Comparison of ENCODE assay signal across 33 cellular contexts in the genomic region with DNA sequence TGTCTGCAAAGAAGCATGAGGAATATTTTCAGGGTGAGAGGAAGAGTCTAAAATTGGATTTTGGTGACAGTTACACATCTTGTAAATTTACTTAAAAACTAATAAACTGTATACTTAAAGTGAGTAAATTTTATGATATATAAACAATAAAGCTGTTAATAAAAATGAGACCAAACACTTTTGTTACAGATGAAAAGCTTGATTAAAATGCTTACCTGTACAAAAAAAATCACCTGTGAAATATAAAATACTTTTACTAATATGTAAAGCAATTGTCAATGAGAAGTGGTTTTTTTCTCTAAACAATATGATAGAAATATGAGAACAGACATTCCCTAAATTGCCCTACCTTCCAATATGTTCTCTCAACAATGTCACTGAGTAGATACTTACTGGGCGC. TPM values are rescaled to one million over a fixed set of nuclear protein-coding genes. Genes with fewer than 3 reads are reported as not detected.
"Had no signal": no experiment of that assay in that cellular context is flagged by ENCODE, and none has a peak within 500 bp of the region (broad histone marks: within the 10 kb centered on the region; RNA-seq: fewer than 3 reads in every experiment).

No MANE protein-coding gene starts in this region.

- H3K9me3 Mint-ChIP-seq: neural crest cell; stimulated activated effector memory CD8-positive, alpha-beta T cell treated with anti-CD3 and anti-CD28 coated beads, Interleukin-12 subunit alpha, Interleukin-12 subunit beta, amount 100 ng/mL, for 72 hours had no signal

- H3K27ac Mint-ChIP-seq: naive thymus-derived CD4-positive, alpha-beta T cell; natural killer cell; progenitor cell of endocrine pancreas; stimulated activated effector memory CD8-positive, alpha-beta T cell treated with anti-CD3 and anti-CD28 coated beads, Interleukin-12 subunit alpha, Interleukin-12 subunit beta, amount 100 ng/mL, for 72 hours; stimulated activated naive B cell treated with anti-CD40 and anti-IgM and Interleukin-4, amounts not matched to agents 10 μg/mL and 1 μg/mL and 100 μg/mL, for 72 hours; stimulated activated naive CD8-positive, alpha-beta T cell treated with anti-CD3 and anti-CD28 coated beads, Interleukin-15, Interleukin-2, amounts not matched to agents 100 ng/mL and 50 ng/mL, for 24 hours had no signal

- H3K9me3 ChIP-seq: neutrophil, psoas muscle, stomach, thoracic aorta, thyroid gland, tibial nerve, upper lobe of left lung, vagina had no signal

- H3K4me1 Mint-ChIP-seq: naive thymus-derived CD4-positive, alpha-beta T cell; natural killer cell; nephron progenitor cell; neural crest cell; stimulated activated effector memory CD8-positive, alpha-beta T cell treated with anti-CD3 and anti-CD28 coated beads, Interleukin-12 subunit alpha, Interleukin-12 subunit beta, amount 100 ng/mL, for 72 hours; stimulated activated naive B cell treated with anti-CD40 and anti-IgM and Interleukin-4, amounts not matched to agents 10 μg/mL and 1 μg/mL and 100 μg/mL, for 72 hours had no signal

- H2AFZ ChIP-seq: parathyroid adenoma had no signal

- FAIRE-seq: urothelium cell line had no signal

- H3K4me3 ChIP-seq: psoas muscle, skin epidermis, smooth muscle cell, stomach, thoracic aorta, thyroid gland, tibial nerve, upper lobe of left lung, vagina had no signal

- H3K4me2 ChIP-seq: smooth muscle cell had no signal

- DNase-seq: naive thymus-derived CD4-positive, alpha-beta T cell; natural killer cell; nephron progenitor cell; nucleus accumbens; posterior cingulate gyrus; psoas muscle; right cardiac atrium; stimulated activated CD4-positive, alpha-beta T cell treated with anti-CD3 and anti-CD28 coated beads, Interleukin-15, amount 100 ng/mL, for 24 hours; stimulated activated CD4-positive, alpha-beta T cell treated with anti-CD3 and anti-CD28 coated beads, Interleukin-2, amount 100 ng/mL, for 24 hours; stimulated activated CD4-positive, alpha-beta T cell treated with anti-CD3 and anti-CD28 coated beads, Interleukin-2, amount 100 ng/mL, for 48 hours; stimulated activated CD4-positive, alpha-beta T cell treated with anti-CD3 and anti-CD28 coated beads, Interleukin-4, amount 100 ng/mL, for 24 hours; stimulated activated naive B cell treated with anti-CD40 and anti-IgM and Interleukin-4, amounts not matched to agents 10 μg/mL and 1 μg/mL and 100 μg/mL, for 72 hours; stimulated activated naive CD4-positive, alpha-beta T cell treated with Interleukin-2 at 50 U/mL for 16 hours; stomach; thyroid gland; upper lobe of left lung had no signal

- ATAC-seq: naive thymus-derived CD4-positive, alpha-beta T cell; natural killer cell; psoas muscle; right cardiac atrium; sciatic nerve; stimulated activated effector memory CD8-positive, alpha-beta T cell treated with anti-CD3 and anti-CD28 coated beads, Interleukin-12 subunit alpha, Interleukin-12 subunit beta, amount 100 ng/mL, for 72 hours; stimulated activated naive B cell treated with anti-CD40 and anti-IgM and Interleukin-4, amounts not matched to agents 10 μg/mL and 1 μg/mL and 100 μg/mL, for 72 hours had no signal

- H3K36me3 Mint-ChIP-seq: naive thymus-derived CD4-positive, alpha-beta T cell; natural killer cell; stimulated activated effector memory CD8-positive, alpha-beta T cell treated with anti-CD3 and anti-CD28 coated beads, Interleukin-12 subunit alpha, Interleukin-12 subunit beta, amount 100 ng/mL, for 72 hours; stimulated activated naive B cell treated with anti-CD40 and anti-IgM and Interleukin-4, amounts not matched to agents 10 μg/mL and 1 μg/mL and 100 μg/mL, for 72 hours had no signal

- H3K9ac ChIP-seq: parathyroid adenoma had no signal

- H3K27ac ChIP-seq: neutrophil, parathyroid adenoma, psoas muscle, skin epidermis, stomach, thoracic aorta, thyroid gland, tibial nerve, upper lobe of left lung, vagina had no signal

- H3K27me3 ChIP-seq: neutrophil, stomach, thyroid gland, tibial nerve, upper lobe of left lung, vagina had no signal

- H3K4me3 Mint-ChIP-seq: naive thymus-derived CD4-positive, alpha-beta T cell; natural killer cell; nephron progenitor cell; neural crest cell; stimulated activated effector memory CD8-positive, alpha-beta T cell treated with anti-CD3 and anti-CD28 coated beads, Interleukin-12 subunit alpha, Interleukin-12 subunit beta, amount 100 ng/mL, for 72 hours; stimulated activated naive B cell treated with anti-CD40 and anti-IgM and Interleukin-4, amounts not matched to agents 10 μg/mL and 1 μg/mL and 100 μg/mL, for 72 hours; stimulated activated naive CD8-positive, alpha-beta T cell treated with anti-CD3 and anti-CD28 coated beads, Interleukin-15, Interleukin-2, amounts not matched to agents 100 ng/mL and 50 ng/mL, for 24 hours had no signal

- H3K79me2 ChIP-seq: parathyroid adenoma had no signal

- H3K36me3 ChIP-seq: neutrophil, stomach, thoracic aorta, thyroid gland, tibial nerve, upper lobe of left lung, vagina had no signal

- H3K27me3 Mint-ChIP-seq: progenitor cell of endocrine pancreas; stimulated activated naive B cell treated with anti-CD40 and anti-IgM and Interleukin-4, amounts not matched to agents 10 μg/mL and 1 μg/mL and 100 μg/mL, for 72 hours; stimulated activated naive CD8-positive, alpha-beta T cell treated with anti-CD3 and anti-CD28 coated beads, Interleukin-15, Interleukin-2, amounts not matched to agents 100 ng/mL and 50 ng/mL, for 24 hours had no signal

- H3K4me1 ChIP-seq: parathyroid adenoma, psoas muscle, stomach, thyroid gland, tibial nerve, upper lobe of left lung, vagina had no signal

RNA-seq across cellular contexts. Expression of a gene that starts 27.2 kb away (rescaled TPM):
- total RNA-seq: naive thymus-derived CD4-positive, alpha-beta T cell; natural killer cell; neural crest cell; osteocyte; progenitor cell of endocrine pancreas; renal cortical epithelial cell; smooth muscle cell; temporal lobe; ureter had no signal
- polyA plus RNA-seq: naive thymus-derived CD4-positive, alpha-beta T cell; smooth muscle cell had no signal
